In the genomic region with DNA sequence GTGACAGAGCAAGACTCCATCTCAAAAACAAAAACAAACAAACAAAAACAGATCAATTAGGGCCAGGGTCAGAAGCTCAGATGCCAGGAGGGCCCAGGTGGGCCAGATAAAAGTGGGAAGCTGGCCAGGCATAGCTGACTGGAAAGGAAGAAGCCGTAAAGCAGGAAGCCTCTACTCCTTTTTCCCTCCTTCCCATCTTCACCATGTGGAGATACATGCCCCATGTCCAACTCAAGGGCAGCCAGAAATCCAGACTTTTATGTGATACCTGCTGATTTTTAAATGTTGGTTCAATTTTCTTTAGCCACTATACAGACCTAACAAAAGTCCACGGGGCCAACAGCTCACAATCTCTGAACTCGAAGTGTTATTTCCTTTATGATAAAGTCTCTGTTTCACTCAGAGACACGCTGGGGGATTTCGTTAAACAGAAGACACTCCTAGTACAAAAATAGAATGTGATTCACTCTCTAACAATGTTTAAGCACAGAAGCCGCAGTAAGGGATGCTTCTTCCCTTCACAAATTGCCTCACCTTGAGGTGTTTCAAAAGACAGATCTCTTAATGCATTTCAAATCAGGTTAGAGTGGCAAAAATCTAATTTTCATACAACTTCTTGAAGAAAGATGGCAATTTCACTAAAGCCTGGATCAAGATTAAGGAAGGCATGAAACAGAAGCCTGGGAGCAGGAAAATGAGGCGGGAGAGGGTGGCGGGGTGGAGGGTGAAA, we compare ENCODE assay signal across 8 cellular contexts. TPM values are rescaled to one million over a fixed set of nuclear protein-coding genes. Genes with fewer than 3 reads are reported as not detected.
DNase-seq lines count a peak whose midpoint lies in the region; ATAC-seq, FAIRE-seq and TF ChIP-seq lines count a peak whose summit lies in the region.

No MANE protein-coding gene starts in this region.

- no peaks in the 10 kb centered on the region for H3K9me3 ChIP-seq in GM23248 (ENCODE audit: low read depth)
- no peaks in the 10 kb centered on the region for H3K9me3 ChIP-seq in MM.1S (replicated peaks; ENCODE audit: insufficient read depth, low read length)
- no peaks in the 10 kb centered on the region for H3K9me3 ChIP-seq in tibial artery

- peak overlapping the region; percentile 44 for H3K4me2 ChIP-seq in GM23248 (ENCODE audit: unreplicated experiment)
- peak overlapping the region; percentile 75; the same call in 1 of the 2 replicates for H3K4me2 ChIP-seq in MM.1S (ENCODE audit: low read depth, low read length)

- peak overlapping the region; percentile 46 for H2AFZ ChIP-seq in GM23248
- H2AFZ ChIP-seq in MM.1S (ENCODE audit: low read length): no peak overlapping the region

- H3K27ac ChIP-seq in GM23248: peak overlapping the region; percentile 45; the same call in 1 of the 2 replicates
- peak overlapping the region; percentile 60; the same call in 1 of the 2 replicates for H3K27ac ChIP-seq in MM.1S (ENCODE audit: low read length)
- H3K27ac ChIP-seq in foreskin keratinocyte: peak overlapping the region; percentile 57
- no peak overlapping the region for H3K27ac ChIP-seq in tibial artery

- POLR2A ChIA-PET in HEK293T (lab: Yijun Ruan, JAX): interaction anchor here (0.8 kb wide), 1 partner anchor 17 kb away, joined by 3 read pairs; no protein-coding TSS in a partner anchor

- H3K4me3 ChIP-seq in GM23248: no peak overlapping the region
- H3K4me3 ChIP-seq in MM.1S (ENCODE audit: low read length): 0 out of 2 replicates have a peak overlapping the region, but pooled peaks have one; percentile 13
- no peak overlapping the region for H3K4me3 ChIP-seq in tibial artery

- H3K4me1 ChIP-seq in GM23248 (ENCODE audit: insufficient read depth) (peaks cover 24% of the 10 kb centered on the region), MM.1S (ENCODE audit: low read length) (peaks cover 21% of the 10 kb centered on the region), foreskin keratinocyte (peaks cover 6% of the 10 kb centered on the region), tibial artery (peaks cover 3 to 25% (median 18%) of the 10 kb centered on the region in 4 donors)

- H3K27me3 ChIP-seq in GM23248 (replicated peaks; ENCODE audit: insufficient read depth): no peaks in the 10 kb centered on the region
- peaks cover 2% of the 10 kb centered on the region; the same call in 1 of the 2 replicates for H3K27me3 ChIP-seq in MM.1S (replicated peaks; ENCODE audit: insufficient read depth, low read length)
- peaks cover 2% of the 10 kb centered on the region for H3K27me3 ChIP-seq in foreskin keratinocyte
- H3K27me3 ChIP-seq in tibial artery: no peaks in the 10 kb centered on the region

- peak; percentile 88 for FAIRE-seq in GM18507 (lab: Jason Lieb, UNC)

- H3K9ac ChIP-seq in GM23248 (no peak overlapping the region), MM.1S (ENCODE audit: low read length) (no peak overlapping the region; the same call in 1 of the 2 replicates)

- DNase-seq in GM18507 (ENCODE audit: extremely low spot score, insufficient read length, low read depth) (peak; percentile 32), GM23248 (peak; percentile 80), MM.1S (peak; percentile 85), foreskin keratinocyte (peak; percentile 69 to 84), tibial artery (no peak), hippocampal formation (lab: John Stamatoyannopoulos, UW) (no peak), HEK293T (ENCODE audit: extremely low spot score) (no peak)
- no peak for DNase-seq in stimulated activated CD4-positive, alpha-beta T cell treated with anti-CD3 and anti-CD28 coated beads, Interleukin-2, amount 100 ng/mL, for 48 hours

- in situ Hi-C loops in GM23248 (cut with MboI): no loop called here

- H3F3A ChIP-seq in GM23248 (ENCODE audit: insufficient read depth): no peaks in the 10 kb centered on the region
- H3F3A ChIP-seq in MM.1S (ENCODE audit: insufficient read depth, low read length): peaks cover 10% of the 10 kb centered on the region

- TF ChIP-seq CTCF in MM.1S (IDR thresholded peaks at IDR 0.05; ENCODE audit: low read length) (no peak), foreskin keratinocyte (conservative IDR thresholded peaks at IDR 0.05) (peak; percentile 9), tibial artery (IDR thresholded peaks at IDR 0.05) (no peak)

- H3K9me2 ChIP-seq in GM23248 (ENCODE audit: insufficient read depth) (no peaks in the 10 kb centered on the region), MM.1S (replicated peaks; ENCODE audit: insufficient read depth, low read length) (no peaks in the 10 kb centered on the region)

- H4K20me1 ChIP-seq in GM23248 (ENCODE audit: insufficient read depth): no peaks in the 10 kb centered on the region
- H4K20me1 ChIP-seq in MM.1S (ENCODE audit: insufficient read depth, low read length): no peaks in the 10 kb centered on the region

- peak; percentile 83 for ATAC-seq in foreskin keratinocyte

- H3K36me3 ChIP-seq in GM23248 (ENCODE audit: low read depth): no peaks in the 10 kb centered on the region
- no peaks in the 10 kb centered on the region for H3K36me3 ChIP-seq in MM.1S (replicated peaks; ENCODE audit: insufficient read depth, low read length)
- no peaks in the 10 kb centered on the region for H3K36me3 ChIP-seq in tibial artery

- intact Hi-C loops in tibial artery (cut with DNase I; ENCODE audit: low total_unique reads): no loop called here

- 49 to 57% methylated on average over 8 of the region's 8 CpGs for WGBS in GM23248 (ENCODE audit: low coverage in 1 of 2, low lambda C conversion rate in 2 of 2, missing lambda C conversion rate in 2 of 2), 2 experiments

- no peaks in the 10 kb centered on the region for H3K79me2 ChIP-seq in GM23248 (ENCODE audit: insufficient read depth)
- H3K79me2 ChIP-seq in MM.1S (ENCODE audit: low read length): no peaks in the 10 kb centered on the region

- CTCF ChIA-PET in HEK293T (lab: Yijun Ruan, JAX): no interaction called here

TF ChIP-seq in HEK293T, 16 proteins besides CTCF, POLR2A, EP300 and RAD21:
- TF ChIP-seq PKNOX1 (IDR thresholded peaks at IDR 0.05) (no peak), FOXA1 (IDR thresholded peaks at IDR 0.05) (no peak), ZNF384 (IDR thresholded peaks at IDR 0.05) (no peak), ARNT (IDR thresholded peaks at IDR 0.05) (no peak), L3MBTL2 (conservative IDR thresholded peaks at IDR 0.05) (no peak), TARDBP (IDR thresholded peaks at IDR 0.05) (no peak), SUZ12 (IDR thresholded peaks at IDR 0.05) (no peak), FOXK2 (IDR thresholded peaks at IDR 0.05) (no peak), LEF1 (IDR thresholded peaks at IDR 0.05; ENCODE audit: borderline replicate concordance) (no peak), ELF4 (IDR thresholded peaks at IDR 0.05) (no peak)

RNA-seq across cellular contexts. Expression of gene TMEM247, which starts 14.0 kb away (rescaled TPM):
- total RNA-seq in GM23248 (2014; rRNA removed; shearing (Covaris generic)): not detected in 2 replicates
- polyA plus RNA-seq in GM23248 (2016; fragmentation: Nextera tagmentation; extraction: Ambion mirVana) (not detected in 2 replicates), foreskin keratinocyte (not detected in 2 replicates)
- total RNA-seq in foreskin keratinocyte: not detected in 2 replicates

RNA-seq across cellular contexts. Expression of gene RHOQ, which starts 48.9 kb away (rescaled TPM):
- 80.1 and 81.3 TPM in 2 replicates for total RNA-seq in GM23248 (2014; rRNA removed; shearing (Covaris generic))
- 19.5 and 22.5 TPM in 2 replicates for polyA plus RNA-seq in GM23248 (2016; fragmentation: Nextera tagmentation; extraction: Ambion mirVana)
- total RNA-seq in foreskin keratinocyte: 23.9 and 32.2 TPM in 2 replicates
- 14.8 and 16.3 TPM in 2 replicates for polyA plus RNA-seq in foreskin keratinocyte

RNA-seq across cellular contexts. Expression of gene ATP6V1E2, which starts 49.0 kb away (rescaled TPM):
- total RNA-seq in GM23248 (2014; rRNA removed; shearing (Covaris generic)): 8.6 and 10.5 TPM in 2 replicates
- 4.5 and 5.0 TPM in 2 replicates for polyA plus RNA-seq in GM23248 (2016; fragmentation: Nextera tagmentation; extraction: Ambion mirVana)
- total RNA-seq in foreskin keratinocyte: 7.1 and 8.3 TPM in 2 replicates
- polyA plus RNA-seq in foreskin keratinocyte: 4.1 and 5.0 TPM in 2 replicates

Comparison
In these comparisons a context has a peak if more than half of its experiments do, and no peak if none do; other contexts are left out.
1. DNase-seq: peak in GM18507 (single experiment), GM23248 (single experiment), MM.1S (single experiment) and foreskin keratinocyte (2 of 2); none in tibial artery (0 of 2), hippocampal formation (0 of 2), stimulated activated CD4-positive, alpha-beta T cell treated with anti-CD3 and anti-CD28 coated beads, Interleukin-2, amount 100 ng/mL, for 48 hours (0 of 2) and HEK293T (single experiment).
2. H3K27ac ChIP-seq: peak in GM23248 (single experiment), MM.1S (single experiment) and foreskin keratinocyte (single experiment); none in tibial artery (0 of 2).